ENCODE assay signal across 25 cellular contexts in genomic region chr14:79967453-79967852, GRCh38.
"Had no signal": no experiment of that assay in that cellular context is flagged by ENCODE, and none has a peak within 500 bp of the region (broad histone marks: within the 10 kb centered on the region; RNA-seq: fewer than 3 reads in every experiment).

No MANE protein-coding gene starts in this region.

- H3K4me3 ChIP-seq: body of pancreas, MG63 had no signal

- H3K9me3 ChIP-seq: body of pancreas, MG63 had no signal

- H3K27ac ChIP-seq: body of pancreas had no signal

- ATAC-seq: activated CD8-positive, alpha-beta T cell treated with anti-CD3 and anti-CD28 coated beads, Interleukin-2, amount 10 ng/mL, durations not matched to agents 7 days and 5 days; body of pancreas; Panc1; T-helper 17 cell; WTC11 had no signal

- H3K4me1 ChIP-seq: body of pancreas had no signal

- H3K36me3 ChIP-seq: MG63 had no signal

- DNase-seq: activated CD4-positive, alpha-beta T cell treated with anti-CD3 and anti-CD28 coated beads for 48 hours; activated CD4-positive, alpha-beta T cell treated with anti-CD3 and anti-CD28 coated beads, Interleukin-2, amount 50 U/mL, for 4 hours; activated CD4-positive, CD25-positive, alpha-beta regulatory T cell treated with anti-CD3 and anti-CD28 coated beads, Interleukin-2, amount 50 U/mL, for 72 hours; activated CD8-positive, alpha-beta T cell treated with anti-CD3 and anti-CD28 coated beads, Interleukin-2, amount 10 ng/mL, durations not matched to agents 7 days and 5 days; activated effector memory CD4-positive, alpha-beta T cell treated with Interleukin-2 at 50 U/mL for 16 hours; activated naive CD4-positive, alpha-beta T cell; activated T-cell treated with anti-CD3 and anti-CD28 coated beads, Interleukin-2, amount 50 U/mL, for 24 hours; aorta; body of pancreas; central memory CD4-positive, alpha-beta T cell; MG63; NCI-H1092 treated with DMSO at 0.1 percent for 48 hours; NCI-H1417 treated with DMSO at 0.1 percent for 48 hours; NCI-H1694 treated with DMSO at 0.1 percent for 48 hours; NCI-H2029 treated with DMSO at 0.1 percent for 48 hours; NCI-H345; NCI-H510A; NCI-H526 treated with DMSO at 0.1 percent for 48 hours; NCI-H82; Right ventricle myocardium superior; RPMI8226; T-helper 17 cell; T-helper 9 cell had no signal

- H3K27me3 ChIP-seq: body of pancreas, MG63 had no signal
